In genomic region chr3:65676592-65676991, GRCh38 we compare ENCODE assay signal across 36 cellular contexts.
"Had no signal": no experiment of that assay in that cellular context is flagged by ENCODE, and none has a peak within 500 bp of the region (broad histone marks: within the 10 kb centered on the region; RNA-seq: fewer than 3 reads in every experiment).

No MANE protein-coding gene starts in this region.

- H3K27ac Mint-ChIP-seq: activated CD4-positive, alpha-beta memory T cell treated with anti-CD3 and anti-CD28 coated beads for 36 hours; activated CD4-positive, alpha-beta T cell treated with anti-CD3 and anti-CD28 coated beads, Interleukin-2, amount 10 ng/mL, durations not matched to agents 24 days and 14 days; activated naive CD4-positive, alpha-beta T cell treated with anti-CD3 and anti-CD28 coated beads for 36 hours; activated naive CD8-positive, alpha-beta T cell treated with anti-CD3 and anti-CD28 coated beads for 36 hours; activated T-helper 1 cell treated with anti-CD3 and anti-CD28 coated beads, Interleukin-12 subunit alpha, Interleukin-12 subunit beta, Interleukin-2, Interleukin-4 antibody, amounts not matched to agents 30 ng/mL and 10 ng/mL and 1 ng/mL, durations not matched to agents 14 hours and 24 hours and 36 hours; effector memory CD8-positive, alpha-beta T cell; natural killer cell; stimulated activated naive B cell treated with anti-CD40 and anti-IgM and Interleukin-4, amounts not matched to agents 10 μg/mL and 1 μg/mL and 100 μg/mL, for 72 hours; T-helper 17 cell had no signal

- H3K9me3 Mint-ChIP-seq: activated CD4-positive, alpha-beta memory T cell treated with anti-CD3 and anti-CD28 coated beads for 36 hours; activated CD4-positive, alpha-beta T cell treated with anti-CD3 and anti-CD28 coated beads, Interleukin-2, amount 10 ng/mL, durations not matched to agents 24 days and 14 days; activated naive CD4-positive, alpha-beta T cell treated with anti-CD3 and anti-CD28 coated beads for 36 hours; activated naive CD8-positive, alpha-beta T cell treated with anti-CD3 and anti-CD28 coated beads for 36 hours; activated T-helper 1 cell treated with anti-CD3 and anti-CD28 coated beads, Interleukin-12 subunit alpha, Interleukin-12 subunit beta, Interleukin-2, Interleukin-4 antibody, amounts not matched to agents 30 ng/mL and 10 ng/mL and 1 ng/mL, durations not matched to agents 14 hours and 24 hours and 36 hours; effector memory CD8-positive, alpha-beta T cell; stimulated activated naive B cell treated with anti-CD40 and anti-IgM and Interleukin-4, amounts not matched to agents 10 μg/mL and 1 μg/mL and 100 μg/mL, for 72 hours had no signal

- H3K4me1 ChIP-seq: adrenal gland, foreskin keratinocyte, left lung, sigmoid colon, stomach, upper lobe of left lung, vagina had no signal

- H3K9me3 ChIP-seq: adrenal gland, body of pancreas, heart right ventricle, left lung, sigmoid colon, stomach, thyroid gland, upper lobe of left lung, vagina had no signal

- H3K4me3 Mint-ChIP-seq: activated CD4-positive, alpha-beta memory T cell treated with anti-CD3 and anti-CD28 coated beads for 36 hours; activated CD4-positive, alpha-beta T cell treated with anti-CD3 and anti-CD28 coated beads, Interleukin-2, amount 10 ng/mL, durations not matched to agents 24 days and 14 days; activated naive CD4-positive, alpha-beta T cell treated with anti-CD3 and anti-CD28 coated beads for 36 hours; activated naive CD8-positive, alpha-beta T cell treated with anti-CD3 and anti-CD28 coated beads for 36 hours; activated T-helper 1 cell treated with anti-CD3 and anti-CD28 coated beads, Interleukin-12 subunit alpha, Interleukin-12 subunit beta, Interleukin-2, Interleukin-4 antibody, amounts not matched to agents 30 ng/mL and 10 ng/mL and 1 ng/mL, durations not matched to agents 14 hours and 24 hours and 36 hours; effector memory CD8-positive, alpha-beta T cell; natural killer cell; stimulated activated naive B cell treated with anti-CD40 and anti-IgM and Interleukin-4, amounts not matched to agents 10 μg/mL and 1 μg/mL and 100 μg/mL, for 72 hours; T-helper 17 cell had no signal

- H3K36me3 Mint-ChIP-seq: activated CD4-positive, alpha-beta memory T cell treated with anti-CD3 and anti-CD28 coated beads for 36 hours; activated naive CD8-positive, alpha-beta T cell treated with anti-CD3 and anti-CD28 coated beads for 36 hours; natural killer cell; stimulated activated naive B cell treated with anti-CD40 and anti-IgM and Interleukin-4, amounts not matched to agents 10 μg/mL and 1 μg/mL and 100 μg/mL, for 72 hours had no signal

- H3K4me3 ChIP-seq: adrenal gland, body of pancreas, cardiac muscle cell, coronary artery, heart right ventricle, left lung, lung, sigmoid colon, stomach, thyroid gland, upper lobe of left lung, vagina had no signal

- H3K27ac ChIP-seq: adrenal gland, body of pancreas, cardiac muscle cell, coronary artery, foreskin keratinocyte, heart right ventricle, left lung, sigmoid colon, stomach, thyroid gland, upper lobe of left lung, vagina, WERI-Rb-1 had no signal

- H3K36me3 ChIP-seq: adrenal gland, cardiac muscle cell, heart right ventricle, left lung, sigmoid colon, stomach, thyroid gland, upper lobe of left lung, vagina, WERI-Rb-1 had no signal

- FAIRE-seq: small intestine had no signal

- H3K27me3 Mint-ChIP-seq: activated CD4-positive, alpha-beta memory T cell treated with anti-CD3 and anti-CD28 coated beads for 36 hours; activated CD4-positive, alpha-beta T cell treated with anti-CD3 and anti-CD28 coated beads, Interleukin-2, amount 10 ng/mL, durations not matched to agents 24 days and 14 days; activated naive CD8-positive, alpha-beta T cell treated with anti-CD3 and anti-CD28 coated beads for 36 hours; effector memory CD8-positive, alpha-beta T cell; stimulated activated naive B cell treated with anti-CD40 and anti-IgM and Interleukin-4, amounts not matched to agents 10 μg/mL and 1 μg/mL and 100 μg/mL, for 72 hours; T-helper 17 cell had no signal

- DNase-seq: activated CD4-positive, alpha-beta memory T cell treated with anti-CD3 and anti-CD28 coated beads for 36 hours; activated CD4-positive, alpha-beta T cell treated with anti-CD3 and anti-CD28 coated beads, Interleukin-2, amount 10 ng/mL, durations not matched to agents 24 days and 14 days; activated CD4-positive, CD25-positive, alpha-beta regulatory T cell treated with anti-CD3 and anti-CD28 coated beads, Interleukin-2, amount 50 U/mL, for 72 hours; activated CD8-positive, alpha-beta memory T cell treated with anti-CD3 and anti-CD28 coated beads, Interleukin-2, amount 50 U/mL, for 4 hours; activated effector memory CD4-positive, alpha-beta T cell treated with anti-CD3 and anti-CD28 coated beads, Interleukin-2, amount 50 U/mL, for 16 hours; activated naive CD4-positive, alpha-beta T cell treated with anti-CD3 and anti-CD28 coated beads for 36 hours; activated naive CD8-positive, alpha-beta T cell treated with anti-CD3 and anti-CD28 coated beads for 36 hours; activated T-cell treated with anti-CD3 and anti-CD28 coated beads, Interleukin-2, amount 50 U/mL, for 1 hour; adrenal gland; aorta; body of pancreas; effector memory CD8-positive, alpha-beta T cell; foreskin keratinocyte; heart right ventricle; left lung; mesendoderm; natural killer cell; retina; sigmoid colon; small intestine; stimulated activated CD4-positive, alpha-beta T cell treated with anti-CD3 and anti-CD28 coated beads, Interleukin-1b, Interleukin-23, amount 100 ng/mL, for 48 hours; stimulated activated CD4-positive, alpha-beta T cell treated with anti-CD3 and anti-CD28 coated beads, Interleukin-4, amount 100 ng/mL, for 4 hours; stimulated activated CD8-positive, alpha-beta memory T cell treated with anti-CD3 and anti-CD28 coated beads, Interleukin-4, amount 100 ng/mL, for 48 hours; stimulated activated naive B cell treated with anti-CD40 and anti-IgM and Interleukin-4, amounts not matched to agents 10 μg/mL and 1 μg/mL and 100 μg/mL, for 72 hours; stomach; T-helper 17 cell; T1000; thyroid gland; upper lobe of left lung; WERI-Rb-1 had no signal

- H3K27me3 ChIP-seq: adrenal gland, body of pancreas, cardiac muscle cell, foreskin keratinocyte, heart right ventricle, left lung, sigmoid colon, stomach, thyroid gland, upper lobe of left lung, vagina had no signal

- H3K4me1 Mint-ChIP-seq: activated CD4-positive, alpha-beta T cell treated with anti-CD3 and anti-CD28 coated beads, Interleukin-2, amount 10 ng/mL, durations not matched to agents 24 days and 14 days; activated naive CD8-positive, alpha-beta T cell treated with anti-CD3 and anti-CD28 coated beads for 36 hours; natural killer cell; stimulated activated naive B cell treated with anti-CD40 and anti-IgM and Interleukin-4, amounts not matched to agents 10 μg/mL and 1 μg/mL and 100 μg/mL, for 72 hours; T-helper 17 cell had no signal

- ATAC-seq: body of pancreas; effector memory CD8-positive, alpha-beta T cell; esophagus mucosa; foreskin keratinocyte; heart right ventricle; left lung; natural killer cell; stimulated activated naive B cell treated with anti-CD40 and anti-IgM and Interleukin-4, amounts not matched to agents 10 μg/mL and 1 μg/mL and 100 μg/mL, for 72 hours; T-helper 17 cell had no signal
